ENCODE assay signal across 23 cellular contexts in genomic region chr9:89213481-89213880, GRCh38.
DNase-seq lines count a peak whose midpoint lies in the region; ATAC-seq lines count a peak whose summit lies in the region.
"Had no signal": no experiment of that assay in that cellular context is flagged by ENCODE, and none has a peak within 500 bp of the region (broad histone marks: within the 10 kb centered on the region; RNA-seq: fewer than 3 reads in every experiment).

No MANE protein-coding gene starts in this region.

- peaks cover 6% of the 10 kb centered on the region for H3K4me1 ChIP-seq in adipocyte (ENCODE audit: control insufficient read depth, insufficient read depth, low read length)
- H3K4me1 ChIP-seq: A549; BE2C; BLaER1 treated with 17β-estradiol and CSF1 and Interleukin-3, amounts not matched to agents 10 nM and 100 nM had no signal

- H3K4me3 ChIP-seq in adipocyte (ENCODE audit: low read length) = no peak overlapping the region
- H3K4me3 ChIP-seq: A549; BLaER1 treated with 17β-estradiol and CSF1 and Interleukin-3, amounts not matched to agents 10 nM and 100 nM; GM12878; GM23248 had no signal

- H3K27me3 ChIP-seq in adipocyte (replicated peaks; ENCODE audit: control insufficient read depth, insufficient read depth, low read length) = no peaks in the 10 kb centered on the region
- H3K27me3 ChIP-seq: BE2C; BLaER1 treated with 17β-estradiol and CSF1 and Interleukin-3, amounts not matched to agents 10 nM and 100 nM had no signal

- H3K9me3 ChIP-seq in adipocyte (ENCODE audit: control insufficient read depth, low read length) = peaks cover 4% of the 10 kb centered on the region
- H3K9me3 ChIP-seq: A549 had no signal

- ATAC-seq in HG02763 (IDR thresholded peaks at IDR 0.05; ENCODE audit: unreplicated experiment) = no peak
- ATAC-seq: A549, GM12878 had no signal

- DNase-seq in adipocyte (ENCODE audit: low read depth) (peak; percentile 47), dedifferentiated amniotic fluid mesenchymal stem cell (ENCODE audit: extremely low spot score) (peak; percentile 35), fibroblast of peridontal ligament (ENCODE audit: extremely low read depth) (peak; percentile 10), NCI-H345 treated with DMSO at 0.1 percent for 48 hours (lab: John Stamatoyannopoulos, UW; ENCODE audit: unreplicated experiment) (no peak), SHP77 (lab: John Stamatoyannopoulos, UW) (no peak)
- no peak for DNase-seq in stimulated activated CD4-positive, alpha-beta T cell treated with anti-CD3 and anti-CD28 coated beads, Interleukin-4, amount 100 ng/mL, for 24 hours
- DNase-seq: 8988T; ACHN; AML-193; BE2C; CD4-positive, alpha-beta T cell; CD8-positive, alpha-beta memory T cell; DMS 273 treated with DMSO at 0.1 percent for 48 hours; DMS79; EL; GDM1; GM23248; H7; HCEC 1CT had no signal

- H3K9ac ChIP-seq in adipocyte (ENCODE audit: low read length) = no peak overlapping the region
- H3K9ac ChIP-seq: BLaER1 treated with 17β-estradiol and CSF1 and Interleukin-3, amounts not matched to agents 10 nM and 100 nM; GM23248 had no signal

- H3K36me3 ChIP-seq in adipocyte (ENCODE audit: control insufficient read depth, insufficient read depth, low read length, severe bottlenecking) = no peaks in the 10 kb centered on the region
- H3K36me3 ChIP-seq: BE2C; BLaER1 treated with 17β-estradiol and CSF1 and Interleukin-3, amounts not matched to agents 10 nM and 100 nM had no signal

Comparison
In these comparisons a context has a peak if more than half of its experiments do, and no peak if none do; other contexts are left out.
1. DNase-seq: peak in adipocyte (single experiment), dedifferentiated amniotic fluid mesenchymal stem cell (single experiment) and fibroblast of peridontal ligament (single experiment); none in NCI-H345 treated with DMSO at 0.1 percent for 48 hours (single experiment), stimulated activated CD4-positive, alpha-beta T cell treated with anti-CD3 and anti-CD28 coated beads, Interleukin-4, amount 100 ng/mL, for 24 hours (single experiment) and SHP77 (0 of 2).